In genomic region chr14:103333754-103334643, GRCh38 we compare ENCODE assay signal across 1 cellular context.
TF ChIP-seq lines count a peak whose summit lies in the region.

Gene EIF5 (plus strand): TSS chr14:103334237. CDS start chr14:103335861, 1,624 bp downstream.

TF ChIP-seq in HepG2, 621 proteins besides CTCF, POLR2A, EP300 and RAD21 (continued from another document and continues in another):
- TF ChIP-seq POGK (CRISPR knock-in tag; conservative IDR thresholded peaks at IDR 0.05) (peak; percentile 7; the same call in 1 of the 2 replicates), ZNF572 (CRISPR knock-in tag; IDR thresholded peaks at IDR 0.05) (no peak), ZNF235 (CRISPR knock-in tag; IDR thresholded peaks at IDR 0.05; ENCODE audit: borderline replicate concordance) (peak; percentile 72), ATF2 (CRISPR knock-in tag; IDR thresholded peaks at IDR 0.05) (peak; percentile 52; the same call in 1 of the 2 replicates), ZBTB46 (CRISPR knock-in tag; IDR thresholded peaks at IDR 0.05; ENCODE audit: borderline replicate concordance) (no peak), NAIF1 (CRISPR knock-in tag; IDR thresholded peaks at IDR 0.05; ENCODE audit: borderline replicate concordance) (peak; percentile 1; the same call in 1 of the 2 replicates), ZNF790 (CRISPR knock-in tag; IDR thresholded peaks at IDR 0.05; ENCODE audit: borderline replicate concordance) (no peak; the same call in 1 of the 2 replicates), ARID3A (IDR thresholded peaks at IDR 0.05; ENCODE audit: low read depth, low read length) (no peak), MIXL1 (CRISPR knock-in tag; IDR thresholded peaks at IDR 0.05) (peak; percentile 63; the same call in 1 of the 2 replicates), ZUFSP (CRISPR knock-in tag; IDR thresholded peaks at IDR 0.05; ENCODE audit: borderline replicate concordance) (0 out of 2 replicates have a peak, but pooled peaks have one; percentile 31), MTERF4 (CRISPR knock-in tag; IDR thresholded peaks at IDR 0.05) (no peak), ZNF766 (CRISPR knock-in tag; IDR thresholded peaks at IDR 0.05; ENCODE audit: borderline replicate concordance) (peak; percentile 18; the same call in 1 of the 2 replicates), PHB2 (IDR thresholded peaks at IDR 0.05; ENCODE audit: partially characterized antibody) (no peak), ZNF691 (CRISPR knock-in tag; IDR thresholded peaks at IDR 0.05; ENCODE audit: borderline replicate concordance, low read depth) (no peak; the same call in 1 of the 2 replicates), ATF7-NPFF (CRISPR knock-in tag; IDR thresholded peaks at IDR 0.05; ENCODE audit: low read depth) (peak; percentile 72), MIER3 (CRISPR knock-in tag; IDR thresholded peaks at IDR 0.05; ENCODE audit: borderline replicate concordance) (peak; percentile 75; the same call in 1 of the 2 replicates), TCF12 (IDR thresholded peaks at IDR 0.05) (no peak), TCF12 (CRISPR knock-in tag; IDR thresholded peaks at IDR 0.05) (no peak), ZNF337 (CRISPR knock-in tag; IDR thresholded peaks at IDR 0.05; ENCODE audit: borderline replicate concordance, low read depth) (no peak), HOXA9 (CRISPR knock-in tag; IDR thresholded peaks at IDR 0.05; ENCODE audit: borderline replicate concordance) (no peak), MAFK (conservative IDR thresholded peaks at IDR 0.05 in 1 of 2, IDR thresholded peaks at IDR 0.05 in 1 of 2; ENCODE audit: low read length in 2 of 2) (no peak), SP1 (IDR thresholded peaks at IDR 0.05) (peak; percentile 86), SP1 (CRISPR knock-in tag; IDR thresholded peaks at IDR 0.05) (peak; percentile 91), MZF1 (CRISPR knock-in tag; IDR thresholded peaks at IDR 0.05; ENCODE audit: borderline replicate concordance) (no peak), KAT8 (CRISPR knock-in tag; IDR thresholded peaks at IDR 0.05) (peak; percentile 93), ZNF292 (CRISPR knock-in tag; IDR thresholded peaks at IDR 0.05; ENCODE audit: borderline replicate concordance, low read depth) (no peak), UBTF (CRISPR knock-in tag; IDR thresholded peaks at IDR 0.05) (peak; percentile 93), PAX8 (CRISPR knock-in tag; IDR thresholded peaks at IDR 0.05; ENCODE audit: borderline replicate concordance) (peak; percentile 70; the same call in 1 of the 2 replicates), SATB2 (CRISPR knock-in tag; IDR thresholded peaks at IDR 0.05) (0 out of 2 replicates have a peak, but pooled peaks have one; percentile 42), GABPA (IDR thresholded peaks at IDR 0.05; ENCODE audit: low read depth, low read length) (peak; percentile 72), GABPA (CRISPR knock-in tag; IDR thresholded peaks at IDR 0.05; ENCODE audit: low read depth) (peak; percentile 90), GATA4 (IDR thresholded peaks at IDR 0.05; ENCODE audit: borderline replicate concordance, low read depth) (peak; percentile 71; the same call in 1 of the 2 replicates), ADNP (CRISPR knock-in tag; IDR thresholded peaks at IDR 0.05) (no peak), ZNF451 (CRISPR knock-in tag; IDR thresholded peaks at IDR 0.05) (0 out of 2 replicates have a peak, but pooled peaks have one; percentile 29), ZNF777 (CRISPR knock-in tag; IDR thresholded peaks at IDR 0.05) (peak; percentile 66), ZNF343 (CRISPR knock-in tag; IDR thresholded peaks at IDR 0.05) (0 out of 2 replicates have a peak, but pooled peaks have one; percentile 6), NFKBIZ (CRISPR knock-in tag; IDR thresholded peaks at IDR 0.05) (no peak), RARG (CRISPR knock-in tag; IDR thresholded peaks at IDR 0.05; ENCODE audit: low read depth) (no peak), TOPORS (CRISPR knock-in tag; IDR thresholded peaks at IDR 0.05) (no peak; the same call in 1 of the 2 replicates), ZNF12 (CRISPR knock-in tag; IDR thresholded peaks at IDR 0.05) (peak; percentile 11; the same call in 1 of the 2 replicates), KDM1A (CRISPR knock-in tag; IDR thresholded peaks at IDR 0.05) (no peak), MXD1 (CRISPR knock-in tag; IDR thresholded peaks at IDR 0.05) (peak; percentile 48), SNAI1 (CRISPR knock-in tag; IDR thresholded peaks at IDR 0.05; ENCODE audit: borderline replicate concordance) (peak; percentile 76; the same call in 1 of the 2 replicates), ZNF564 (CRISPR knock-in tag; IDR thresholded peaks at IDR 0.05) (peak; percentile 67), TFE3 (CRISPR knock-in tag; IDR thresholded peaks at IDR 0.05) (no peak), ZC3H13 (CRISPR knock-in tag; IDR thresholded peaks at IDR 0.05) (no peak), TAF15 (IDR thresholded peaks at IDR 0.05; ENCODE audit: low read depth, low read length, poor library complexity, severe bottlenecking) (no peak), HNRNPK (IDR thresholded peaks at IDR 0.05; ENCODE audit: low read depth, low read length, poor library complexity, severe bottlenecking) (peak; percentile 90), TGIF2 (CRISPR knock-in tag; IDR thresholded peaks at IDR 0.05) (peak; percentile 39; the same call in 1 of the 2 replicates), MTF2 (CRISPR knock-in tag; IDR thresholded peaks at IDR 0.05; ENCODE audit: borderline replicate concordance) (no peak; the same call in 1 of the 2 replicates)
